1 cellular context compared by ENCODE assay signal in genomic region chr13:79385694-79386093, GRCh38.
TF ChIP-seq lines count a peak whose summit lies in the region.

No MANE protein-coding gene starts in this region.

TF ChIP-seq in HepG2, 621 proteins besides CTCF, POLR2A, EP300 and RAD21 (continued from another document):
- TF ChIP-seq GMEB1 (CRISPR knock-in tag; IDR thresholded peaks at IDR 0.05; ENCODE audit: borderline replicate concordance) (no peak), FIP1L1 (IDR thresholded peaks at IDR 0.05; ENCODE audit: borderline replicate concordance, insufficient read depth, low read depth, low read length) (no peak), ZNF577 (CRISPR knock-in tag; IDR thresholded peaks at IDR 0.05; ENCODE audit: borderline replicate concordance, low read depth) (no peak), ZNF430 (CRISPR knock-in tag; IDR thresholded peaks at IDR 0.05) (no peak)
